8 cellular contexts compared by ENCODE assay signal in genomic region chr17:76500074-76500744, GRCh38. TPM values are rescaled to one million over a fixed set of nuclear protein-coding genes. Genes with fewer than 3 reads are reported as not detected.
DNase-seq lines count a peak whose midpoint lies in the region; ATAC-seq and TF ChIP-seq lines count a peak whose summit lies in the region.

No MANE protein-coding gene starts in this region.

- peak overlapping the region; percentile 69 for H3K4me3 ChIP-seq in effector memory CD4-positive, alpha-beta T cell (ENCODE audit: insufficient read depth, low read depth, low read length, poor library complexity, severe bottlenecking)
- peak overlapping the region; percentile 80 for H3K4me3 ChIP-seq in osteoblast (ENCODE audit: insufficient read depth, low read length)

- H3K9me3 ChIP-seq in effector memory CD4-positive, alpha-beta T cell (ENCODE audit: control insufficient read depth, low read length): no peaks in the 10 kb centered on the region
- no peaks in the 10 kb centered on the region for H3K9me3 ChIP-seq in osteoblast (ENCODE audit: low read depth, low read length)

- peak overlapping the region; percentile 66 for H3K27ac ChIP-seq in effector memory CD4-positive, alpha-beta T cell (ENCODE audit: insufficient read depth, low read length, poor library complexity, severe bottlenecking)
- H3K27ac ChIP-seq in osteoblast (ENCODE audit: low read depth, low read length): no peak overlapping the region

- no peaks in the 10 kb centered on the region for H3K36me3 ChIP-seq in effector memory CD4-positive, alpha-beta T cell (ENCODE audit: control insufficient read depth, insufficient read depth, low read length)
- H3K36me3 ChIP-seq in osteoblast (ENCODE audit: insufficient read depth, low read length): no peaks in the 10 kb centered on the region

- no peak overlapping the region for H2AFZ ChIP-seq in osteoblast (ENCODE audit: low read length)

- peaks cover 19% of the 10 kb centered on the region for H3K79me2 ChIP-seq in osteoblast (ENCODE audit: insufficient read depth, low read length)

- H4K20me1 ChIP-seq in osteoblast (ENCODE audit: insufficient read depth, low read length): no peaks in the 10 kb centered on the region

- no peak for TF ChIP-seq CTCF in osteoblast (IDR thresholded peaks at IDR 0.05; ENCODE audit: extremely low read depth, low read depth, low read length)

- no peak for ATAC-seq in GM21526 (IDR thresholded peaks at IDR 0.05; ENCODE audit: low FRiP score, unreplicated experiment)

- DNase-seq in DMS 273 treated with DMSO at 0.1 percent for 48 hours (lab: John Stamatoyannopoulos, UW) (peak; percentile 9), NCI-H524 (lab: John Stamatoyannopoulos, UW) (peak; percentile 81 to 83), osteoblast (ENCODE audit: insufficient read length, low spot score, missing footprints) (peak; percentile 53), NCI-H2029 treated with DMSO at 0.1 percent for 48 hours (lab: John Stamatoyannopoulos, UW) (no peak), occipital lobe (lab: John Stamatoyannopoulos, UW) (no peak)
- DNase-seq in effector memory CD4-positive, alpha-beta T cell: no peak
- DNase-seq in stimulated activated CD4-positive, alpha-beta T cell treated with anti-CD3 and anti-CD28 coated beads, Interleukin-12 subunit alpha, Interleukin-12 subunit beta, amount 100 ng/mL, for 4 hours: no peak

- H3K4me2 ChIP-seq in osteoblast (ENCODE audit: insufficient read depth, low read length): peak overlapping the region; percentile 86

- peaks cover 26% of the 10 kb centered on the region for H3K4me1 ChIP-seq in effector memory CD4-positive, alpha-beta T cell (ENCODE audit: control insufficient read depth, insufficient read depth, low read length, poor library complexity, severe bottlenecking)
- H3K4me1 ChIP-seq in osteoblast (ENCODE audit: insufficient read depth, low read length): peaks cover 36% of the 10 kb centered on the region

- no peaks in the 10 kb centered on the region for H3K27me3 ChIP-seq in effector memory CD4-positive, alpha-beta T cell (replicated peaks; ENCODE audit: control insufficient read depth, insufficient read depth, low read length, poor library complexity, severe bottlenecking)
- no peaks in the 10 kb centered on the region for H3K27me3 ChIP-seq in osteoblast (ENCODE audit: insufficient read depth, low read length)

RNA-seq across cellular contexts. Expression of gene RHBDF2, which starts 1.0 kb away (rescaled TPM):
- total RNA-seq in osteoblast (7.1 and 8.3 TPM in 2 replicates), occipital lobe (2.2 TPM)

RNA-seq across cellular contexts. Expression of gene AANAT, which starts 32.8 kb away (rescaled TPM):
- total RNA-seq in osteoblast (not detected in 2 replicates), occipital lobe (not detected)

RNA-seq across cellular contexts. Expression of gene CYGB, which starts 37.3 kb away (rescaled TPM):
- total RNA-seq in osteoblast (39.1 and 74.0 TPM in 2 replicates), occipital lobe (1.2 TPM)

RNA-seq across cellular contexts. Expression of gene PRCD, which starts 39.6 kb away (rescaled TPM):
- 4.0 and 5.3 TPM in 2 replicates for total RNA-seq in osteoblast
- 1.9 TPM for total RNA-seq in occipital lobe

RNA-seq across cellular contexts. Expression of gene UBE2O, which starts 47.3 kb away (rescaled TPM):
- 17.7 and 19.5 TPM in 2 replicates for total RNA-seq in osteoblast
- 30.3 TPM for total RNA-seq in occipital lobe

Comparison
In these comparisons a context has a peak if more than half of its experiments do, and no peak if none do; other contexts are left out.
1. DNase-seq: peak in DMS 273 treated with DMSO at 0.1 percent for 48 hours (single experiment), NCI-H524 (2 of 2) and osteoblast (single experiment); none in effector memory CD4-positive, alpha-beta T cell (0 of 3), NCI-H2029 treated with DMSO at 0.1 percent for 48 hours (single experiment), stimulated activated CD4-positive, alpha-beta T cell treated with anti-CD3 and anti-CD28 coated beads, Interleukin-12 subunit alpha, Interleukin-12 subunit beta, amount 100 ng/mL, for 4 hours (single experiment) and occipital lobe (single experiment).
2. RNA of gene CYGB, which starts 37.3 kb away (total RNA-seq): 39.1 to 74.0 TPM in osteoblast; 1.2 TPM in occipital lobe (single experiment); every median in the first group is over 10 times any median in the second.